ENCODE assay signal across 23 cellular contexts in the genomic region with DNA sequence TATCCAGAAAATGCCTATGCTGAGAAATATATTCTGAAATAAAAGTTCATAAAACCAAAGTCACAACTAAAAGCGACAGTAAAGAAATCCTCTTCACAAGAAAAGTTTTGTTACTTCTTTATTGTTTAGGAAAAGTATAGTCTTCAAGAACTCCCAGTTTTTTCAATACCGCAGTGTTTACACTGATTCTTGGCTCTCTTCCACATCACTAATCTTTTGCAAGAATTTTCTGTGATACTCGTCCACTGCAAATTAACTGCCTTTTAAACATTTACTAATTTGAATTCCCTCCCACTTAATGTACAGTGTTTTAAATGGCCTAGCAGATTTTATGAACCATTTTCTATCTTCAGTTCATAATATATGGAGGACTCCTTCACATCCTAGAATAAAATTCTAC.
"Had no signal": no experiment of that assay in that cellular context is flagged by ENCODE, and none has a peak within 500 bp of the region (broad histone marks: within the 10 kb centered on the region; RNA-seq: fewer than 3 reads in every experiment).

No MANE protein-coding gene starts in this region.

- FAIRE-seq: endothelial cell of umbilical vein, urothelium cell line had no signal

- H3K27ac ChIP-seq: colonic mucosa, gastrocnemius medialis, heart right ventricle, left lung, lower lobe of right lung, neural progenitor cell, ovary, suprapubic skin, thyroid gland had no signal

- H3K4me2 ChIP-seq: neural progenitor cell had no signal

- H3K4me3 ChIP-seq: colonic mucosa, gastrocnemius medialis, heart right ventricle, left lung, lower lobe of right lung, neural progenitor cell, ovary, suprapubic skin, thyroid gland had no signal

- H3K9ac ChIP-seq: neural progenitor cell had no signal

- DNase-seq: colonic mucosa; dermis blood vessel endothelial cell; endodermal cell; gastrocnemius medialis; heart right ventricle; hypothalamus; islet precursor cell; left lung; lower lobe of right lung; midbrain; nucleus accumbens; ovary; right cardiac atrium; stimulated activated CD4-positive, alpha-beta T cell treated with anti-CD3 and anti-CD28 coated beads, Interleukin-4, amount 100 ng/mL, for 1 hour; stimulated activated CD8-positive, alpha-beta memory T cell treated with anti-CD3 and anti-CD28 coated beads, Interleukin-4, amount 100 ng/mL, for 48 hours; stimulated activated naive CD8-positive, alpha-beta T cell treated with anti-CD3 and anti-CD28 coated beads, Interleukin-15, Interleukin-2, amounts not matched to agents 100 U/mL and 50 U/mL, for 24 hours; thyroid gland had no signal

- H3K4me1 ChIP-seq: colonic mucosa, gastrocnemius medialis, heart right ventricle, left lung, lower lobe of right lung, neural progenitor cell, suprapubic skin, thyroid gland had no signal

- ATAC-seq: gastrocnemius medialis; heart right ventricle; left lung; lower lobe of right lung; natural killer cell treated with Interleukin-12 subunit alpha and Interleukin-12 subunit beta and Interleukin-15 and Interleukin-18, amount 100 ng/mL, for 72 hours; right cardiac atrium; stimulated activated effector memory CD8-positive, alpha-beta T cell treated with anti-CD3 and anti-CD28 coated beads, Interleukin-12 subunit alpha, Interleukin-12 subunit beta, amount 100 ng/mL, for 72 hours; stimulated activated naive CD8-positive, alpha-beta T cell treated with anti-CD3 and anti-CD28 coated beads, Interleukin-15, Interleukin-2, amounts not matched to agents 100 U/mL and 50 U/mL, for 24 hours had no signal

- H3K36me3 ChIP-seq: ovary had no signal

- H2AFZ ChIP-seq: neural progenitor cell had no signal

- H3K27me3 ChIP-seq: colonic mucosa, gastrocnemius medialis, heart right ventricle, left lung, neural progenitor cell, ovary, suprapubic skin, thyroid gland had no signal

- H3K9me3 ChIP-seq: colonic mucosa, gastrocnemius medialis, heart right ventricle, left lung, lower lobe of right lung, ovary, suprapubic skin, thyroid gland had no signal
